Comparison of ENCODE assay signal across 26 cellular contexts in genomic region chr3:48727511-48727910, GRCh38.
"Had no signal": no experiment of that assay in that cellular context is flagged by ENCODE, and none has a peak within 500 bp of the region (broad histone marks: within the 10 kb centered on the region; RNA-seq: fewer than 3 reads in every experiment).

No MANE protein-coding gene starts in this region.

- ATAC-seq: esophagus mucosa; gastrocnemius medialis; left ventricle myocardium superior; lower lobe of right lung; naive thymus-derived CD4-positive, alpha-beta T cell; right lobe of liver; stimulated activated naive CD8-positive, alpha-beta T cell treated with anti-CD3 and anti-CD28 coated beads, Interleukin-15, amount 100 ng/mL, for 72 hours had no signal

- H3K4me1 Mint-ChIP-seq: central memory CD8-positive, alpha-beta T cell; endodermal cell; naive thymus-derived CD4-positive, alpha-beta T cell; nephron; stimulated activated naive CD8-positive, alpha-beta T cell treated with anti-CD3 and anti-CD28 coated beads, Interleukin-15, amount 100 ng/mL, for 72 hours had no signal

- H3K36me3 Mint-ChIP-seq: naive thymus-derived CD4-positive, alpha-beta T cell had no signal

- H3K4me1 ChIP-seq: gastrocnemius medialis, lower lobe of right lung, right lobe of liver, suprapubic skin had no signal

- H3K27me3 Mint-ChIP-seq: central memory CD8-positive, alpha-beta T cell; dendritic cell treated with granulocyte-macrophage colony-stimulating factor and Interleukin-4, amounts not matched to agents 40 ng/mL and 50 ng/mL, for 4 days; stimulated activated naive CD8-positive, alpha-beta T cell treated with anti-CD3 and anti-CD28 coated beads, Interleukin-15, amount 100 ng/mL, for 72 hours had no signal

- H3K4me3 ChIP-seq: gastrocnemius medialis, lower lobe of right lung, ovary, right lobe of liver, smooth muscle cell, suprapubic skin had no signal

- H3K9me3 ChIP-seq: gastrocnemius medialis, lower lobe of right lung, ovary, right lobe of liver, suprapubic skin had no signal

- DNase-seq: effector CD8-positive, alpha-beta T cell; endodermal cell; foreskin fibroblast; gastrocnemius medialis; head of caudate nucleus; left ventricle myocardium superior; lower lobe of right lung; naive thymus-derived CD4-positive, alpha-beta T cell; nucleus accumbens; ovary; posterior cingulate gyrus; retina; right lobe of liver; stimulated activated CD4-positive, alpha-beta T cell treated with anti-CD3 and anti-CD28 coated beads, Interleukin-12 subunit alpha, Interleukin-12 subunit beta, amount 100 ng/mL, for 4 hours; stimulated activated CD4-positive, alpha-beta T cell treated with anti-CD3 and anti-CD28 coated beads, Interleukin-1b, Interleukin-23, amount 100 ng/mL, for 48 hours; stimulated activated CD4-positive, alpha-beta T cell treated with anti-CD3 and anti-CD28 coated beads, Interleukin-4, amount 100 ng/mL, for 1 hour; stimulated activated CD8-positive, alpha-beta memory T cell treated with anti-CD3 and anti-CD28 coated beads, Interleukin-4, amount 100 ng/mL, for 48 hours; stimulated activated naive CD4-positive, alpha-beta T cell; stimulated activated naive CD8-positive, alpha-beta T cell treated with anti-CD3 and anti-CD28 coated beads, Interleukin-15, amount 100 ng/mL, for 72 hours; trophoblast cell had no signal

- H3K36me3 ChIP-seq: gastrocnemius medialis, lower lobe of right lung, ovary, right lobe of liver, suprapubic skin had no signal

- H3K4me3 Mint-ChIP-seq: central memory CD8-positive, alpha-beta T cell; dendritic cell treated with granulocyte-macrophage colony-stimulating factor and Interleukin-4, amounts not matched to agents 40 ng/mL and 50 ng/mL, for 4 days; endodermal cell; naive thymus-derived CD4-positive, alpha-beta T cell; nephron; stimulated activated naive CD8-positive, alpha-beta T cell treated with anti-CD3 and anti-CD28 coated beads, Interleukin-15, amount 100 ng/mL, for 72 hours had no signal

- H3K27ac Mint-ChIP-seq: dendritic cell treated with granulocyte-macrophage colony-stimulating factor and Interleukin-4, amounts not matched to agents 40 ng/mL and 50 ng/mL, for 4 days; endodermal cell; naive thymus-derived CD4-positive, alpha-beta T cell; nephron; stimulated activated naive CD8-positive, alpha-beta T cell treated with anti-CD3 and anti-CD28 coated beads, Interleukin-15, amount 100 ng/mL, for 72 hours had no signal

- H3K9me3 Mint-ChIP-seq: central memory CD8-positive, alpha-beta T cell; dendritic cell treated with granulocyte-macrophage colony-stimulating factor and Interleukin-4, amounts not matched to agents 40 ng/mL and 50 ng/mL, for 4 days; nephron; stimulated activated naive CD8-positive, alpha-beta T cell treated with anti-CD3 and anti-CD28 coated beads, Interleukin-15, amount 100 ng/mL, for 72 hours had no signal
